ENCODE assay signal across 1 cellular context in genomic region chr1:173590557-173590956, GRCh38.
A peak's percentile ranks its signal among the peaks of the same experiment; 100 is the strongest.
TF ChIP-seq lines count a peak whose summit lies in the region.

No MANE protein-coding gene starts in this region.

TF ChIP-seq in endothelial cell of umbilical vein, 7 proteins besides CTCF, POLR2A, EP300 and RAD21 (continued from another document):
- peak; percentile 28 for TF ChIP-seq JUN (IDR thresholded peaks at IDR 0.05; ENCODE audit: borderline replicate concordance, insufficient read depth, insufficient read length, low read depth)
TF ChIP-seq in endothelial cell of umbilical vein: peak in this region for 2.
